1 cellular context compared by ENCODE assay signal in genomic region chr1:212827831-212828278, GRCh38.
TF ChIP-seq lines count a peak whose summit lies in the region.

No MANE protein-coding gene starts in this region.

TF ChIP-seq in HepG2, 621 proteins besides CTCF, POLR2A, EP300 and RAD21 (continued from another document):
- TF ChIP-seq, protein P1, sequence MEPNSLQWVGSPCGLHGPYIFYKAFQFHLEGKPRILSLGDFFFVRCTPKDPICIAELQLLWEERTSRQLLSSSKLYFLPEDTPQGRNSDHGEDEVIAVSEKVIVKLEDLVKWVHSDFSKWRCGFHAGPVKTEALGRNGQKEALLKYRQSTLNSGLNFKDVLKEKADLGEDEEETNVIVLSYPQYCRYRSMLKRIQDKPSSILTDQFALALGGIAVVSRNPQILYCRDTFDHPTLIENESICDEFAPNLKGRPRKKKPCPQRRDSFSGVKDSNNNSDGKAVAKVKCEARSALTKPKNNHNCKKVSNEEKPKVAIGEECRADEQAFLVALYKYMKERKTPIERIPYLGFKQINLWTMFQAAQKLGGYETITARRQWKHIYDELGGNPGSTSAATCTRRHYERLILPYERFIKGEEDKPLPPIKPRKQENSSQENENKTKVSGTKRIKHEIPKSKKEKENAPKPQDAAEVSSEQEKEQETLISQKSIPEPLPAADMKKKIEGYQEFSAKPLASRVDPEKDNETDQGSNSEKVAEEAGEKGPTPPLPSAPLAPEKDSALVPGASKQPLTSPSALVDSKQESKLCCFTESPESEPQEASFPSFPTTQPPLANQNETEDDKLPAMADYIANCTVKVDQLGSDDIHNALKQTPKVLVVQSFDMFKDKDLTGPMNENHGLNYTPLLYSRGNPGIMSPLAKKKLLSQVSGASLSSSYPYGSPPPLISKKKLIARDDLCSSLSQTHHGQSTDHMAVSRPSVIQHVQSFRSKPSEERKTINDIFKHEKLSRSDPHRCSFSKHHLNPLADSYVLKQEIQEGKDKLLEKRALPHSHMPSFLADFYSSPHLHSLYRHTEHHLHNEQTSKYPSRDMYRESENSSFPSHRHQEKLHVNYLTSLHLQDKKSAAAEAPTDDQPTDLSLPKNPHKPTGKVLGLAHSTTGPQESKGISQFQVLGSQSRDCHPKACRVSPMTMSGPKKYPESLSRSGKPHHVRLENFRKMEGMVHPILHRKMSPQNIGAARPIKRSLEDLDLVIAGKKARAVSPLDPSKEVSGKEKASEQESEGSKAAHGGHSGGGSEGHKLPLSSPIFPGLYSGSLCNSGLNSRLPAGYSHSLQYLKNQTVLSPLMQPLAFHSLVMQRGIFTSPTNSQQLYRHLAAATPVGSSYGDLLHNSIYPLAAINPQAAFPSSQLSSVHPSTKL (CRISPR knock-in tag; IDR thresholded peaks at IDR 0.05), result peak; percentile 87
- TF ChIP-seq HHEX (CRISPR knock-in tag; IDR thresholded peaks at IDR 0.05) (peak; percentile 39; the same call in 1 of the 2 replicates), REPIN1 (CRISPR knock-in tag; IDR thresholded peaks at IDR 0.05; ENCODE audit: borderline replicate concordance, low read depth) (no peak), THYN1 (CRISPR knock-in tag; IDR thresholded peaks at IDR 0.05; ENCODE audit: borderline replicate concordance, low read depth) (no peak), MEF2D (CRISPR knock-in tag; IDR thresholded peaks at IDR 0.05) (no peak; the same call in 1 of the 2 replicates), ZNF335 (CRISPR knock-in tag; IDR thresholded peaks at IDR 0.05) (no peak), KDM5A (IDR thresholded peaks at IDR 0.05; ENCODE audit: borderline replicate concordance, low read length) (no peak), SATB2 (CRISPR knock-in tag; IDR thresholded peaks at IDR 0.05) (no peak), ATF2 (CRISPR knock-in tag; IDR thresholded peaks at IDR 0.05) (peak; percentile 78), SMAD3 (CRISPR knock-in tag; IDR thresholded peaks at IDR 0.05) (0 out of 2 replicates have a peak, but pooled peaks have one; percentile 16), CREB1 (IDR thresholded peaks at IDR 0.05) (no peak), CREB1 (CRISPR knock-in tag; IDR thresholded peaks at IDR 0.05) (peak; percentile 45; the same call in 1 of the 2 replicates), XBP1 (CRISPR knock-in tag; IDR thresholded peaks at IDR 0.05) (no peak), NR2F6 (IDR thresholded peaks at IDR 0.05) (peak; percentile 82), NR2F6 (CRISPR knock-in tag; IDR thresholded peaks at IDR 0.05) (peak; percentile 78), TBX2 (CRISPR knock-in tag; IDR thresholded peaks at IDR 0.05; ENCODE audit: borderline replicate concordance) (peak; percentile 51; the same call in 1 of the 2 replicates), ISL2 (CRISPR knock-in tag; IDR thresholded peaks at IDR 0.05) (peak; percentile 66), SRY (CRISPR knock-in tag; IDR thresholded peaks at IDR 0.05) (no peak)
